ENCODE assay signal across 9 cellular contexts in the genomic region with DNA sequence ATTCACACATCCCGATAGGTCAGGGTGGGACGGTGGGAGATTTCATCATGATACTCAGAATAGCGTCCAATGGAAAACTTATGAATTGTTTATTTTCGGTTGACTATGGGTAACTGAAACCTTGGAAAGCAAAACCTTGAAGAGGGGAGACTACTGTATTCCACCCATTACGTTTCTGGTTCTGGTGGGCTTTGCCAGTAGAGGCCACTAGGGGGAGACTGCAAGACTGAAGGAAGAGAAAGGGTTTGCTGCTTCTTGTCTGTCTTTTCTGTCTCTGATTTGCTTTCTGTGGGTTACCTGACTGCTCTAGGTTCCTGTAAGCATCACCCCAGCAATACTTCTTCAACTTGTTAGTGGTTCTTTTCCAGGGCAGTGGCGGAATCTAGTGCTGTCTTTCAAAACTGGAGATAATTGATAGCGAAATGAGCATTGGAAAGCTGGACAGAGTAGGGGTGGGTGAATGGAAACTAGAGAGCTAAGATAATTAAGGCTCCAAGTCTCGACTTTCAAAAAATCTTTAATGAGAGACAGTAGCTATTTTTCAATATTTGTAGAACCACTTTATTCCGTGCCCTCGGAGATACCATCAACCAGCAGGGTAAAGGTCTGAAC. TPM values are rescaled to one million over a fixed set of nuclear protein-coding genes. Genes with fewer than 3 reads are reported as not detected.
DNase-seq lines count a peak whose midpoint lies in the region; ATAC-seq and TF ChIP-seq lines count a peak whose summit lies in the region.
"Had no signal": no experiment of that assay in that cellular context is flagged by ENCODE, and none has a peak within 500 bp of the region (broad histone marks: within the 10 kb centered on the region; RNA-seq: fewer than 3 reads in every experiment).

No MANE protein-coding gene starts in this region.

- no peak overlapping the region for H2AFZ ChIP-seq in KMS-11 (ENCODE audit: low read depth)

- H3K27ac ChIP-seq in KMS-11, result no peak overlapping the region
- H3K27ac ChIP-seq in adrenal gland, result no peak overlapping the region

- no peaks in the 10 kb centered on the region for H3K36me3 Mint-ChIP-seq in progenitor cell of endocrine pancreas (ENCODE audit: insufficient read depth)

- H3K27me3 Mint-ChIP-seq in progenitor cell of endocrine pancreas, result peaks cover 24% of the 10 kb centered on the region

- no peaks in the 10 kb centered on the region for H3K9me3 ChIP-seq in adrenal gland (replicated peaks in 1 of 3)

- H3K4me1 ChIP-seq in KMS-11 (ENCODE audit: low read depth, poor library complexity, severe bottlenecking) (peaks cover 12% of the 10 kb centered on the region), adrenal gland (replicated peaks in 1 of 2) (no peaks in the 10 kb centered on the region)

- peaks cover 6% of the 10 kb centered on the region for H3K4me1 Mint-ChIP-seq in progenitor cell of endocrine pancreas (ENCODE audit: low read depth)

- H3K9me3 Mint-ChIP-seq in progenitor cell of endocrine pancreas (ENCODE audit: low read depth), result peaks cover 5% of the 10 kb centered on the region

- no peak overlapping the region for H3K27ac Mint-ChIP-seq in progenitor cell of endocrine pancreas

- peak; percentile 73 for ATAC-seq in GM21360 (IDR thresholded peaks at IDR 0.05; ENCODE audit: unreplicated experiment)

- no peaks in the 10 kb centered on the region for H4K20me1 ChIP-seq in KMS-11 (ENCODE audit: insufficient read depth)

- 65 to 72% (median 69%) methylated on average over 10 of the region's 10 CpGs for WGBS in adrenal gland, 4 donors

- peak; percentile 94 for TF ChIP-seq CTCF in GM06990 (IDR thresholded peaks at IDR 0.05; ENCODE audit: insufficient read depth, low read length, poor library complexity, severe bottlenecking)
- peak; percentile 75 for TF ChIP-seq CTCF in KMS-11 (conservative IDR thresholded peaks at IDR 0.05; ENCODE audit: low read depth, low read length)
- peak in 4 of 6 experiments; percentile 15 to 40 (median 26) for TF ChIP-seq CTCF in adrenal gland (IDR thresholded peaks at IDR 0.05)
- peak; percentile 61 for TF ChIP-seq CTCF in progenitor cell of endocrine pancreas (IDR thresholded peaks at IDR 0.05; ENCODE audit: unreplicated experiment)

- no peak overlapping the region for H3K9ac ChIP-seq in KMS-11

- H3K27me3 ChIP-seq in GM06990 (replicated peaks; ENCODE audit: control insufficient read depth, insufficient read depth, low read length) (no peaks in the 10 kb centered on the region), KMS-11 (ENCODE audit: insufficient read depth, low read depth) (no peaks in the 10 kb centered on the region), adrenal gland (peaks cover 7% of the 10 kb centered on the region)

- H3K4me3 Mint-ChIP-seq in progenitor cell of endocrine pancreas (ENCODE audit: low read depth), result no peak overlapping the region

- TF ChIP-seq POLR2A in adrenal gland (IDR thresholded peaks at IDR 0.05), result no peak

- intact Hi-C loops in adrenal gland (cut with DNase I), result no loop called here

- H3K4me3 ChIP-seq in GM06990 (replicated peaks; ENCODE audit: low read depth, low read length), result no peak overlapping the region
- no peak overlapping the region for H3K4me3 ChIP-seq in KMS-11 (IDR thresholded peaks at IDR 0.05; ENCODE audit: insufficient read depth, low read depth, low read length)
- H3K4me3 ChIP-seq in adrenal gland, result no peak overlapping the region

- H3K79me2 ChIP-seq in KMS-11 (ENCODE audit: insufficient read depth, low read depth), result no peaks in the 10 kb centered on the region

- DNase-seq in GM06990 (ENCODE audit: extremely low read depth, insufficient read length) (no peak), adrenal gland (no peak), progenitor cell of endocrine pancreas (ENCODE audit: low spot score, unreplicated experiment) (no peak), NCI-H1417 treated with DMSO at 0.1 percent for 48 hours (lab: John Stamatoyannopoulos, UW) (no peak), SKM-1 (lab: John Stamatoyannopoulos, UW; ENCODE audit: unreplicated experiment) (no peak)
- DNase-seq in stimulated activated naive CD4-positive, alpha-beta T cell treated with Interleukin-2 at 50 U/mL for 16 hours (lab: John Stamatoyannopoulos, UW), result no peak

- no peak overlapping the region for H3K4me2 ChIP-seq in KMS-11

- H3K36me3 ChIP-seq in GM06990 (ENCODE audit: control insufficient read depth, insufficient read depth, low read length) (no peaks in the 10 kb centered on the region), KMS-11 (ENCODE audit: insufficient read depth) (no peaks in the 10 kb centered on the region), adrenal gland (replicated peaks in 1 of 2) (no peaks in the 10 kb centered on the region)

RNA-seq across cellular contexts. Expression of a gene that starts 27.0 kb away (rescaled TPM):
- total RNA-seq in adrenal gland (under 1 TPM in 7 of 8 donors, not detected in 1; 0.04 to 0.20 (median 0.13) TPM), progenitor cell of endocrine pancreas (0.42 and 0.48 TPM in 2 replicates)
- under 1 TPM in 2 of 3 donors, not detected in 1; under 0.01 to 0.04 TPM for polyA plus RNA-seq in adrenal gland
- total RNA-seq: myocyte had no signal

Comparison
In these comparisons a context has a peak if more than half of its experiments do, and no peak if none do; other contexts are left out.
1. CTCF ChIP-seq: peak in every context shown above with its lines; median percentile 94 in GM06990; 75 in KMS-11; 61 in progenitor cell of endocrine pancreas; 26 in adrenal gland.